Comparison of ENCODE assay signal across 8 cellular contexts in genomic region chr14:59482471-59483331, GRCh38. TPM values are rescaled to one million over a fixed set of nuclear protein-coding genes. Genes with fewer than 3 reads are reported as not detected.
A peak's percentile ranks its signal among the peaks of the same experiment; 100 is the strongest.
DNase-seq lines count a peak whose midpoint lies in the region; ATAC-seq and TF ChIP-seq lines count a peak whose summit lies in the region.

No MANE protein-coding gene starts in this region.

- H3K27me3 Mint-ChIP-seq in central memory CD8-positive, alpha-beta T cell, result no peaks in the 10 kb centered on the region
- H3K27me3 Mint-ChIP-seq in type B pancreatic cell, result no peaks in the 10 kb centered on the region

- TF ChIP-seq CTCF in type B pancreatic cell (conservative IDR thresholded peaks at IDR 0.05), result no peak

- H3K27ac Mint-ChIP-seq in central memory CD8-positive, alpha-beta T cell (ENCODE audit: low read depth), result peak overlapping the region; percentile 41
- peak overlapping the region; percentile 89 for H3K27ac Mint-ChIP-seq in type B pancreatic cell

- peak; percentile 10 for DNase-seq in NCI-H345 (lab: John Stamatoyannopoulos, UW)
- no peak for DNase-seq in NCI-H345 treated with DMSO at 0.1 percent for 48 hours (lab: John Stamatoyannopoulos, UW; ENCODE audit: unreplicated experiment)
- DNase-seq in NCI-H446 treated with DMSO at 0.1 percent for 48 hours (lab: John Stamatoyannopoulos, UW), result peak; percentile 15
- no peak for DNase-seq in central memory CD8-positive, alpha-beta T cell (ENCODE audit: low spot score in 2 of 2)
- peak; percentile 42 to 78 for DNase-seq in lung microvascular endothelial cell (ENCODE audit: low read depth in 2 of 2)
- no peak for DNase-seq in type B pancreatic cell (ENCODE audit: extremely low spot score, unreplicated experiment)
- no peak for DNase-seq in activated CD4-positive, CD25-positive, alpha-beta regulatory T cell treated with anti-CD3 and anti-CD28 coated beads, Interleukin-2, amount 50 U/mL, for 72 hours
- DNase-seq in NCI-H1436 (lab: John Stamatoyannopoulos, UW), result no peak

- no peaks in the 10 kb centered on the region for H3K9me3 Mint-ChIP-seq in central memory CD8-positive, alpha-beta T cell
- no peaks in the 10 kb centered on the region for H3K9me3 Mint-ChIP-seq in type B pancreatic cell

- peaks cover 7% of the 10 kb centered on the region for H3K36me3 Mint-ChIP-seq in central memory CD8-positive, alpha-beta T cell (ENCODE audit: insufficient read depth)
- peaks cover 6% of the 10 kb centered on the region for H3K36me3 Mint-ChIP-seq in type B pancreatic cell

- H3K4me1 Mint-ChIP-seq in central memory CD8-positive, alpha-beta T cell, result peaks cover 40% of the 10 kb centered on the region
- peaks cover 45% of the 10 kb centered on the region for H3K4me1 Mint-ChIP-seq in type B pancreatic cell (ENCODE audit: unreplicated experiment)

- H3K4me3 Mint-ChIP-seq in central memory CD8-positive, alpha-beta T cell, result peak overlapping the region; percentile 88
- H3K4me3 Mint-ChIP-seq in type B pancreatic cell, result peak overlapping the region; percentile 92

- ATAC-seq in central memory CD8-positive, alpha-beta T cell (replicated peaks; ENCODE audit: extremely low read depth, poor library complexity, severe bottlenecking), result no peak

RNA-seq across cellular contexts. Expression of gene L3HYPDH, which starts 1.5 kb away (rescaled TPM):
- total RNA-seq in lung microvascular endothelial cell (11.8 and 15.1 TPM in 2 replicates), type B pancreatic cell (ENCODE audit: low replicate concordance) (15.3 and 18.2 TPM in 2 replicates)

RNA-seq across cellular contexts. Expression of gene JKAMP, which starts 1.6 kb away (rescaled TPM):
- total RNA-seq in lung microvascular endothelial cell (35.7 and 40.5 TPM in 2 replicates), type B pancreatic cell (ENCODE audit: low replicate concordance) (25.7 and 39.5 TPM in 2 replicates)

RNA-seq across cellular contexts. Expression of gene GPR135, which starts 17.5 kb away (rescaled TPM):
- 0.22 and 0.40 TPM in 2 replicates for total RNA-seq in lung microvascular endothelial cell
- total RNA-seq in type B pancreatic cell (ENCODE audit: low replicate concordance), result 0.83 and 2.7 TPM in 2 replicates

Comparison
In these comparisons a context has a peak if more than half of its experiments do, and no peak if none do; other contexts are left out.
1. DNase-seq: peak in NCI-H345 (single experiment), NCI-H446 treated with DMSO at 0.1 percent for 48 hours (single experiment) and lung microvascular endothelial cell (2 of 2); none in NCI-H345 treated with DMSO at 0.1 percent for 48 hours (single experiment), central memory CD8-positive, alpha-beta T cell (0 of 2), type B pancreatic cell (single experiment), activated CD4-positive, CD25-positive, alpha-beta regulatory T cell treated with anti-CD3 and anti-CD28 coated beads, Interleukin-2, amount 50 U/mL, for 72 hours (single experiment) and NCI-H1436 (single experiment).